ENCODE assay signal across 5 cellular contexts in genomic region chr5:123933812-123934211, GRCh38.
DNase-seq lines count a peak whose midpoint lies in the region; ATAC-seq, FAIRE-seq and TF ChIP-seq lines count a peak whose summit lies in the region.
"Not testable (repeated sequence)": the region's sequence is repeated elsewhere in the genome, so short reads cannot be mapped to it uniquely, and the experiment has no call there.

No MANE protein-coding gene starts in this region.

- not testable (repeated sequence) for H3K79me2 ChIP-seq in HepG2 (ENCODE audit: insufficient read depth, low read length)

- H3K4me3 ChIP-seq in Caco-2 (ENCODE audit: low read depth, low read length); HepG2 (replicated peaks in 1 of 3; ENCODE audit: insufficient read depth in 1 of 3, low read depth in 2 of 3, low read length in 3 of 3): not testable (repeated sequence)

- not testable (repeated sequence) for H3K4me1 Mint-ChIP-seq in Caco-2 (ENCODE audit: low read depth, unreplicated experiment); neural crest cell

- FAIRE-seq in HepG2 (lab: Jason Lieb, UNC) = not testable (repeated sequence)

- H3K4me2 ChIP-seq in HepG2 (ENCODE audit: low read depth, low read length) = not testable (repeated sequence)

- H3K36me3 Mint-ChIP-seq in Caco-2 (ENCODE audit: insufficient read depth, unreplicated experiment) = not testable (repeated sequence)
- peaks cover 19% of the 10 kb centered on the region for H3K36me3 Mint-ChIP-seq in neural crest cell (ENCODE audit: low read depth)

- DNase-seq in Caco-2 (peak; percentile 17 to 40), NCI-H69 (lab: John Stamatoyannopoulos, UW) (peak; percentile 31), NCI-H748 treated with DMSO at 0.1 percent for 48 hours (lab: John Stamatoyannopoulos, UW) (peak; percentile 12)
- not testable (repeated sequence) for DNase-seq in HepG2 (ENCODE audit: low spot score); neural crest cell (ENCODE audit: low read depth, low spot score)

- TF ChIP-seq CTCF in Caco-2 (IDR thresholded peaks at IDR 0.05; ENCODE audit: insufficient read depth in 1 of 2, low read depth in 1 of 2, low read length in 1 of 2, severe bottlenecking in 1 of 2, unreplicated experiment in 1 of 2); HepG2 (CRISPR knock-in tag; IDR thresholded peaks at IDR 0.05); neural crest cell (conservative IDR thresholded peaks at IDR 0.05): not testable (repeated sequence)

- BruUV-seq in Caco-2 (replicated peaks; lab: Mats Ljungman, UMichigan); HepG2 (replicated peaks; lab: Mats Ljungman, UMichigan): not testable (repeated sequence)

- H2AFZ ChIP-seq in HepG2 (ENCODE audit: low read length) = not testable (repeated sequence)

- H3K27ac ChIP-seq in HepG2 (ENCODE audit: extremely low read length, insufficient read depth, low read length) = not testable (repeated sequence)

- not testable (repeated sequence) for H3K27ac Mint-ChIP-seq in Caco-2 (ENCODE audit: unreplicated experiment)
- peak overlapping the region; percentile 50 for H3K27ac Mint-ChIP-seq in neural crest cell (ENCODE audit: unreplicated experiment)

- H3K9me3 Mint-ChIP-seq in Caco-2 (ENCODE audit: unreplicated experiment) (peaks cover 23% of the 10 kb centered on the region), neural crest cell (peaks cover 16% of the 10 kb centered on the region)

- not testable (repeated sequence) for H3K27me3 Mint-ChIP-seq in Caco-2 (ENCODE audit: insufficient read depth, unreplicated experiment); neural crest cell (ENCODE audit: low read depth)

- CTCF ChIA-PET in Caco-2 (lab: Charles Lee); HepG2 (lab: Yijun Ruan, JAX; ENCODE audit: low intra/inter-chr PET ratio, low total read pairs): not testable (repeated sequence)

- H3K4me3 Mint-ChIP-seq in Caco-2 (ENCODE audit: unreplicated experiment); neural crest cell: not testable (repeated sequence)

- not testable (repeated sequence) for H3K9ac ChIP-seq in HepG2 (ENCODE audit: insufficient read depth, low read depth, low read length)

- not testable (repeated sequence) for H3K27me3 ChIP-seq in Caco-2 (replicated peaks; ENCODE audit: control insufficient read depth, insufficient read depth, low read length); HepG2 (ENCODE audit: control insufficient read depth in 1 of 2, insufficient read depth in 2 of 2, low read length in 2 of 2)

- 0% methylated on average over 7 of the region's 7 CpGs for WGBS in HepG2 (ENCODE audit: low lambda C conversion rate)

- not testable (repeated sequence) for H3K36me3 ChIP-seq in Caco-2 (ENCODE audit: control insufficient read depth, insufficient read depth, low read length); HepG2 (replicated peaks in 1 of 2; ENCODE audit: control insufficient read depth in 1 of 2, insufficient read depth in 2 of 2, low read length in 2 of 2)

- not testable (repeated sequence) for H3K4me1 ChIP-seq in Caco-2; HepG2 (ENCODE audit: insufficient read depth, low read length)

- not testable (repeated sequence) for TF ChIP-seq EP300 in HepG2 (IDR thresholded peaks at IDR 0.05; ENCODE audit: low read depth in 2 of 2, low read length in 2 of 2); HepG2 (CRISPR knock-in tag; IDR thresholded peaks at IDR 0.05; ENCODE audit: borderline replicate concordance)

- intact Hi-C loops in Caco-2 (cut with micrococcal nuclease; ENCODE audit: unreplicated experiment) = not testable (repeated sequence)
- intact Hi-C loops in HepG2 (cut with micrococcal nuclease; ENCODE audit: unreplicated experiment) = loop anchor here (10.0 kb wide), 1 partner anchor 591 kb away; no protein-coding TSS in a partner anchor

- not testable (repeated sequence) for TF ChIP-seq POLR2A in HepG2 (IDR thresholded peaks at IDR 0.05; ENCODE audit: insufficient read depth in 1 of 2, low read depth in 2 of 2, low read length in 2 of 2)

- in situ Hi-C loops in HepG2 (cut with HindIII; ENCODE audit: extremely low pct_ligation_motif_present, low pct_unique_long_range_greater_than_20kb) = not testable (repeated sequence)

- TF ChIP-seq RAD21 in HepG2 (CRISPR knock-in tag; IDR thresholded peaks at IDR 0.05) = not testable (repeated sequence)

- not testable (repeated sequence) for H4K20me1 ChIP-seq in HepG2 (ENCODE audit: insufficient read depth, low read length)

- POLR2A ChIA-PET in Caco-2 (lab: Charles Lee); HepG2 (lab: Yijun Ruan, JAX): not testable (repeated sequence)

- not testable (repeated sequence) for ATAC-seq in HepG2

- H3K9me3 ChIP-seq in Caco-2 = peaks cover 21% of the 10 kb centered on the region
- H3K9me3 ChIP-seq in HepG2 (ENCODE audit: low read length) = not testable (repeated sequence)

TF ChIP-seq in HepG2, 621 proteins besides CTCF, POLR2A, EP300 and RAD21:
- peak; percentile 51; the same call in 1 of the 2 replicates for TF ChIP-seq ZNF281 (CRISPR knock-in tag; IDR thresholded peaks at IDR 0.05; ENCODE audit: borderline replicate concordance)
